16 cellular contexts compared by ENCODE assay signal in genomic region chr10:7230956-7231355, GRCh38.
"Had no signal": no experiment of that assay in that cellular context is flagged by ENCODE, and none has a peak within 500 bp of the region (broad histone marks: within the 10 kb centered on the region; RNA-seq: fewer than 3 reads in every experiment).

No MANE protein-coding gene starts in this region.

- H3K27ac ChIP-seq: coronary artery, heart right ventricle, testis, upper lobe of left lung had no signal

- H3K4me1 ChIP-seq: testis had no signal

- H3K27ac Mint-ChIP-seq: activated CD8-positive, alpha-beta T cell treated with anti-CD3 and anti-CD28 coated beads for 36 hours; activated naive CD8-positive, alpha-beta T cell treated with anti-CD3 and anti-CD28 coated beads for 36 hours; stimulated activated effector memory CD8-positive, alpha-beta T cell treated with anti-CD3 and anti-CD28 coated beads, Interleukin-12 subunit alpha, Interleukin-12 subunit beta, amount 100 ng/mL, for 72 hours had no signal

- H3K27me3 ChIP-seq: heart right ventricle, testis, upper lobe of left lung had no signal

- H3K9me3 ChIP-seq: testis, upper lobe of left lung had no signal

- ATAC-seq: activated CD8-positive, alpha-beta T cell treated with anti-CD3 and anti-CD28 coated beads for 36 hours; activated T-helper 17 cell treated with anti-CD3 and anti-CD28 coated beads, Interleukin-2, amount 50 U/mL, for 72 hours; stimulated activated effector memory CD8-positive, alpha-beta T cell treated with anti-CD3 and anti-CD28 coated beads, Interleukin-12 subunit alpha, Interleukin-12 subunit beta, amount 100 ng/mL, for 72 hours had no signal

- H3K9me3 Mint-ChIP-seq: activated T-helper 17 cell treated with anti-CD3 and anti-CD28 coated beads, Interleukin-2, amount 50 U/mL, for 72 hours; stimulated activated effector memory CD8-positive, alpha-beta T cell treated with anti-CD3 and anti-CD28 coated beads, Interleukin-12 subunit alpha, Interleukin-12 subunit beta, amount 100 ng/mL, for 72 hours had no signal

- DNase-seq: activated CD4-positive, alpha-beta T cell treated with anti-CD3 and anti-CD28 coated beads for 48 hours; activated CD4-positive, CD25-positive, alpha-beta regulatory T cell; activated CD8-positive, alpha-beta T cell treated with anti-CD3 and anti-CD28 coated beads for 36 hours; activated naive CD4-positive, alpha-beta T cell; activated naive CD8-positive, alpha-beta T cell treated with anti-CD3 and anti-CD28 coated beads for 36 hours; activated T-cell treated with anti-CD3 and anti-CD28 coated beads, Interleukin-2, amount 50 U/mL, for 1 hour; amygdala; heart right ventricle; nephron progenitor cell; occipital lobe; stimulated activated CD4-positive, alpha-beta T cell treated with anti-CD3 and anti-CD28 coated beads, Interleukin-4, amount 100 ng/mL, for 24 hours; testis; upper lobe of left lung had no signal

- H3K27me3 Mint-ChIP-seq: activated CD8-positive, alpha-beta T cell treated with anti-CD3 and anti-CD28 coated beads for 36 hours; activated naive CD8-positive, alpha-beta T cell treated with anti-CD3 and anti-CD28 coated beads for 36 hours; activated T-helper 17 cell treated with anti-CD3 and anti-CD28 coated beads, Interleukin-2, amount 50 U/mL, for 72 hours had no signal

- H3K4me3 Mint-ChIP-seq: activated CD8-positive, alpha-beta T cell treated with anti-CD3 and anti-CD28 coated beads for 36 hours; activated naive CD8-positive, alpha-beta T cell treated with anti-CD3 and anti-CD28 coated beads for 36 hours; activated T-helper 17 cell treated with anti-CD3 and anti-CD28 coated beads, Interleukin-2, amount 50 U/mL, for 72 hours; stimulated activated effector memory CD8-positive, alpha-beta T cell treated with anti-CD3 and anti-CD28 coated beads, Interleukin-12 subunit alpha, Interleukin-12 subunit beta, amount 100 ng/mL, for 72 hours had no signal

- H3K4me3 ChIP-seq: coronary artery, heart right ventricle, testis, upper lobe of left lung had no signal
